ENCODE assay signal across 8 cellular contexts in genomic region chr11:116073854-116074837, GRCh38.
DNase-seq lines count a peak whose midpoint lies in the region; ATAC-seq and TF ChIP-seq lines count a peak whose summit lies in the region.
"Had no signal": no experiment of that assay in that cellular context is flagged by ENCODE, and none has a peak within 500 bp of the region (broad histone marks: within the 10 kb centered on the region; RNA-seq: fewer than 3 reads in every experiment).

No MANE protein-coding gene starts in this region.

- TF ChIP-seq POLR2A in ovary (IDR thresholded peaks at IDR 0.05): no peak

- 42 to 50% (median 49%) methylated on average over 18 of the region's 18 CpGs for WGBS in ovary, 3 donors

- no peak for TF ChIP-seq CTCF in mucosa of descending colon (IDR thresholded peaks at IDR 0.05)
- no peak for TF ChIP-seq CTCF in ovary (IDR thresholded peaks at IDR 0.05)

- intact Hi-C loops in mucosa of descending colon (cut with DNase I, micrococcal nuclease) (no loop called here), ovary (cut with DNase I) (no loop called here)

- no peaks in the 10 kb centered on the region for H3K4me1 ChIP-seq in mucosa of descending colon (ENCODE audit: low read depth)
- H3K4me1 ChIP-seq in ovary (ENCODE audit: insufficient read depth): no peaks in the 10 kb centered on the region

- DNase-seq in RPMI7951 (ENCODE audit: low read depth) (peak; percentile 36), mucosa of descending colon (peak in 1 of 3 donors; percentile 6), ovary (no peak), amniotic stem cell (lab: John Stamatoyannopoulos, UW) (no peak)

- ATAC-seq in GM19324 (IDR thresholded peaks at IDR 0.05; ENCODE audit: low FRiP score, unreplicated experiment): peak; percentile 66
- ATAC-seq in HG03159 (IDR thresholded peaks at IDR 0.05; ENCODE audit: unreplicated experiment): peak; percentile 63
- peak; percentile 56 for ATAC-seq in mucosa of descending colon
- ATAC-seq in HG03196 (IDR thresholded peaks at IDR 0.05; ENCODE audit: unreplicated experiment): no peak

- no peak for TF ChIP-seq EP300 in ovary (IDR thresholded peaks at IDR 0.05)

- no peak overlapping the region for H3K27ac ChIP-seq in ovary
- H3K27ac ChIP-seq: skin epidermis had no signal

- H3K9me3 ChIP-seq in mucosa of descending colon (no peaks in the 10 kb centered on the region), ovary (no peaks in the 10 kb centered on the region)

- H3K4me3 ChIP-seq in mucosa of descending colon (no peak overlapping the region), ovary (no peak overlapping the region)
- H3K4me3 ChIP-seq: skin epidermis had no signal

- no peaks in the 10 kb centered on the region for H3K36me3 ChIP-seq in mucosa of descending colon (ENCODE audit: low read depth)
- H3K36me3 ChIP-seq in ovary: no peaks in the 10 kb centered on the region

- H3K27me3 ChIP-seq in ovary: no peaks in the 10 kb centered on the region
